Comparison of ENCODE assay signal across 11 cellular contexts in the genomic region with DNA sequence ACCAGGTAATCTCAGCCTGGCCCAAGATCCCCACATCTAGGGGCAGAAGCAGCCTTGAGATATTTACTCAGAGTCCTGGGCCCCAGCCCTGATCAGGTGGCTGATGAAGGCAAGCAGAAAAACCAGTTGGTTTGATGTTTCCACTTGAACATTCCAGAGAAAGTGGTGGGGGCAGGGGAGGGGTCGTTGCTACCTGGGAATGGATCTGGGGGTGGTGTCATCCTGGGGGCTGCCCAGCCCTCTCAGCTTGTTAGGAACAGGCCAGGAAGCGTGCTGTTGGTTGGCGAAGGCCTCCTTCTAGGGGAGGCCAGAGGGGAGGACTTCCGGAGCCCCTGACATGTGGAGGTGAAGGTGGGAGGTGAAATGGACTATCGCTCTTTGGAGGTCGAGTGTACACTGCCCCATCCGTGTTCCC. TPM values are rescaled to one million over a fixed set of nuclear protein-coding genes. Genes with fewer than 3 reads are reported as not detected.
DNase-seq lines count a peak whose midpoint lies in the region; ATAC-seq and TF ChIP-seq lines count a peak whose summit lies in the region.
"Had no signal": no experiment of that assay in that cellular context is flagged by ENCODE, and none has a peak within 500 bp of the region (broad histone marks: within the 10 kb centered on the region; RNA-seq: fewer than 3 reads in every experiment).

No MANE protein-coding gene starts in this region.

- TF ChIP-seq POLR2A in Peyer's patch (IDR thresholded peaks at IDR 0.05) = no peak
- TF ChIP-seq POLR2A in suprapubic skin (IDR thresholded peaks at IDR 0.05) = no peak

- H3K27me3 ChIP-seq in Peyer's patch (no peaks in the 10 kb centered on the region), suprapubic skin (no peaks in the 10 kb centered on the region), SJCRH30 (peaks cover 5% of the 10 kb centered on the region; the same call in 1 of the 2 replicates), tibial artery (no peaks in the 10 kb centered on the region)

- H3K27ac ChIP-seq in Peyer's patch (peak overlapping the region in 3 of 4 donors; percentile 82 to 95 (median 93)), suprapubic skin (peak overlapping the region; percentile 75), SJCRH30 (no peak overlapping the region), tibial artery (peak overlapping the region in 1 of 2 donors; percentile 14)

- H3K36me3 ChIP-seq in Peyer's patch (peaks cover 0 to 4% (median 0%) of the 10 kb centered on the region in 3 donors), suprapubic skin (peaks cover 1% of the 10 kb centered on the region), SJCRH30 (no peaks in the 10 kb centered on the region), tibial artery (peaks cover 0 to 3% (median 0%) of the 10 kb centered on the region in 3 donors)

- no peak for DNase-seq in Peyer's patch
- peak; percentile 72 for DNase-seq in kidney tubule cell (ENCODE audit: low spot score)
- DNase-seq in suprapubic skin (ENCODE audit: low spot score in 2 of 2) = no peak
- no peak for DNase-seq in SJCRH30
- no peak for DNase-seq in tibial artery
- DNase-seq in SK-N-DZ (ENCODE audit: low spot score) = no peak
- DNase-seq: activated B cell treated with CpG ODN at 0.5 μM for 24 hours had no signal

- H3K4me3 ChIP-seq in Peyer's patch (peak overlapping the region in 2 of 4 donors; percentile 23 to 33), suprapubic skin (no peak overlapping the region), SJCRH30 (no peak overlapping the region), tibial artery (no peak overlapping the region)
- H3K4me3 ChIP-seq: coronary artery had no signal

- WGBS in suprapubic skin = 48% methylated on average over 7 of the region's 7 CpGs

- no peak for ATAC-seq in GM18498 (IDR thresholded peaks at IDR 0.05; ENCODE audit: unreplicated experiment)

- no peak for TF ChIP-seq RAD21 in Ishikawa (IDR thresholded peaks at IDR 0.05; ENCODE audit: low read depth)

- TF ChIP-seq CTCF in Peyer's patch (IDR thresholded peaks at IDR 0.05) (peak in 1 of 6 experiments; percentile 16), suprapubic skin (IDR thresholded peaks at IDR 0.05) (no peak), tibial artery (IDR thresholded peaks at IDR 0.05) (no peak)

- H3K9me3 ChIP-seq in Peyer's patch (no peaks in the 10 kb centered on the region), suprapubic skin (no peaks in the 10 kb centered on the region), SJCRH30 (replicated peaks) (no peaks in the 10 kb centered on the region), tibial artery (no peaks in the 10 kb centered on the region)

- intact Hi-C loops in tibial artery (cut with DNase I; ENCODE audit: low total_unique reads) = loop anchor here (10.0 kb wide), 1 partner anchor 292 kb away; no protein-coding TSS in a partner anchor

- H3K4me1 ChIP-seq in Peyer's patch (peaks cover 0 to 25% (median 8%) of the 10 kb centered on the region in 4 donors), suprapubic skin (peaks cover 29% of the 10 kb centered on the region), SJCRH30 (peaks cover 17% of the 10 kb centered on the region), tibial artery (peaks cover 0 to 34% (median 21%) of the 10 kb centered on the region in 4 donors)

- TF ChIP-seq EP300 in Ishikawa (IDR thresholded peaks at IDR 0.05; ENCODE audit: borderline replicate concordance) = peak; percentile 63; the same call in 1 of the 2 replicates
- no peak for TF ChIP-seq EP300 in suprapubic skin (IDR thresholded peaks at IDR 0.05)

TF ChIP-seq in Ishikawa, 13 proteins besides CTCF, POLR2A, EP300 and RAD21:
- TF ChIP-seq CEBPB (IDR thresholded peaks at IDR 0.05) (no peak), TAF1 (IDR thresholded peaks at IDR 0.05; ENCODE audit: low read depth) (no peak), MAX (IDR thresholded peaks at IDR 0.05) (peak; percentile 10), FOXM1 (IDR thresholded peaks at IDR 0.05; ENCODE audit: borderline replicate concordance, low read depth) (peak; percentile 32; the same call in 1 of the 2 replicates), TEAD4 (IDR thresholded peaks at IDR 0.05) (peak; percentile 85), REST (IDR thresholded peaks at IDR 0.05; ENCODE audit: low read depth) (no peak), USF1 (IDR thresholded peaks at IDR 0.05) (peak; percentile 79), NFIC (IDR thresholded peaks at IDR 0.05) (peak; percentile 62; the same call in 1 of the 2 replicates)

RNA-seq across cellular contexts. Expression of gene ABHD11, which starts 3.7 kb away (rescaled TPM):
- 100 to 1,000 TPM in 2 of 4 donors, 10 to 100 TPM in 2; 65.9 to 156 (median 98.5) TPM for total RNA-seq in Peyer's patch
- total RNA-seq in suprapubic skin = 10 to 100 TPM; 15.2 to 39.4 (median 23.7) TPM
- total RNA-seq in SJCRH30 (2014; rRNA removed; shearing (Covaris generic)) = 11.8 and 13.9 TPM in 2 replicates
- polyA plus RNA-seq in SK-N-DZ (2014; cell fraction: cytosol; rRNA removed) = 5.8 and 7.9 TPM in 2 replicates
- 2.4 and 6.5 TPM in 2 replicates for polyA plus RNA-seq in SK-N-DZ (2014; cell fraction: nucleus; rRNA removed)

RNA-seq across cellular contexts. Expression of gene STX1A, which starts 22.9 kb away (rescaled TPM):
- total RNA-seq in Peyer's patch (10 to 100 TPM in 3 of 4 donors, 1 to 10 TPM in 1; 5.6 to 27.3 (median 23.3) TPM), suprapubic skin (1 to 10 TPM; 3.3 to 6.0 (median 4.3) TPM)
- total RNA-seq in SJCRH30 (2014; rRNA removed; shearing (Covaris generic)) = 6.9 and 10.4 TPM in 2 replicates
- polyA plus RNA-seq in SK-N-DZ (2014; cell fraction: cytosol; rRNA removed) = 21.1 and 30.9 TPM in 2 replicates
- polyA plus RNA-seq in SK-N-DZ (2014; cell fraction: nucleus; rRNA removed) = 120 and 134 TPM in 2 replicates

RNA-seq across cellular contexts. Expression of gene CLDN3, which starts 27.7 kb away (rescaled TPM):
- total RNA-seq in Peyer's patch = 100 to 1,000 TPM in 3 of 4 donors, 10 to 100 TPM in 1; 55.3 to 944 (median 831) TPM
- total RNA-seq in suprapubic skin = 10 to 100 TPM in 2 of 4 donors, 1 to 10 TPM in 2; 4.6 to 19.4 (median 12.0) TPM
- not detected in 2 replicates for total RNA-seq in SJCRH30 (2014; rRNA removed; shearing (Covaris generic))
- polyA plus RNA-seq in SK-N-DZ (2014; cell fraction: cytosol; rRNA removed) = not detected in 2 replicates
- polyA plus RNA-seq in SK-N-DZ (2014; cell fraction: nucleus; rRNA removed) = not detected in 2 replicates
- total RNA-seq: activated B cell treated with CpG ODN at 0.5 μM for 24 hours, LHCN-M2 had no signal

RNA-seq across cellular contexts. Expression of gene BUD23, which starts 58.9 kb away (rescaled TPM):
- total RNA-seq in Peyer's patch (10 to 100 TPM; 34.5 to 48.7 (median 44.1) TPM), suprapubic skin (10 to 100 TPM; 48.1 to 65.8 (median 53.8) TPM)
- 86.6 and 91.7 TPM in 2 replicates for total RNA-seq in SJCRH30 (2014; rRNA removed; shearing (Covaris generic))
- polyA plus RNA-seq in SK-N-DZ (2014; cell fraction: cytosol; rRNA removed) = 54.7 and 61.5 TPM in 2 replicates
- polyA plus RNA-seq in SK-N-DZ (2014; cell fraction: nucleus; rRNA removed) = 31.6 and 34.5 TPM in 2 replicates

RNA-seq across cellular contexts. Expression of gene DNAJC30, which starts 59.1 kb away (rescaled TPM):
- total RNA-seq in Peyer's patch (1 to 10 TPM; 1.7 to 8.1 (median 5.6) TPM), suprapubic skin (1 to 10 TPM; 4.4 to 4.9 (median 4.8) TPM)
- 5.1 and 6.0 TPM in 2 replicates for total RNA-seq in SJCRH30 (2014; rRNA removed; shearing (Covaris generic))
- polyA plus RNA-seq in SK-N-DZ (2014; cell fraction: cytosol; rRNA removed) = 1.4 and 2.0 TPM in 2 replicates
- 1.1 and 2.0 TPM in 2 replicates for polyA plus RNA-seq in SK-N-DZ (2014; cell fraction: nucleus; rRNA removed)
